ENCODE assay signal across 32 cellular contexts in the genomic region with DNA sequence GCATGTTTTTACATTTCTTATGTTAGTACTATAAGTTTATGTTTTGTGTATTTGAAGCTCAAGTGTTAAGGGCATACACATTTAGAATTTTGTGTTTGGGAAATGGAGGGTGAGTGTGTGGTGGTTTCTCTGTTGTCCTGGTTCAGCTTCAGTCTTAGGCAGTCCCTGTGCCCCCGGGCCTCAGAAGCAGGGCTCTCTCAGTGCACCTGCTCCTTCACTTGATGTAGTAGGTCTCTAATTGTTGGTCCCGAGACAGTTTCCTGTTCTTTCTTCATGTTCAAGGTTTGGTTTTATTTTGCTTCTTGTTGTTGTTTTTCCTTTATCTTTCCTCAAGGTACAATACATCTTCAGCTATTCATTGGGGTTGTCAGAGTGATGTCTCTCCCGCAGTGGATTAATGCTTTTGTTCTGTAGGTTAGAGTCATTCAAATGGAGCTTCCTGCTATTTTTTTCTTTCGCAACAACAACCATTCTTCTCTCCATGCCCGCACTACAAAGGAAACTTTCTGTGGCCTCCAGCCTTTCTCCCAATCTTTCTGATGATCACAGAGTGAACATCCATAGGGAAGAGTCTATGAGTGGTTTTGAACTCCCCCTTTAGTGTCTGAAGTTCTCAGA.
"Had no signal": no experiment of that assay in that cellular context is flagged by ENCODE, and none has a peak within 500 bp of the region (broad histone marks: within the 10 kb centered on the region; RNA-seq: fewer than 3 reads in every experiment).

No MANE protein-coding gene starts in this region.

- H3K27ac Mint-ChIP-seq: activated CD4-positive, alpha-beta memory T cell treated with anti-CD3 and anti-CD28 coated beads, Interleukin-2, amount 10 ng/mL, durations not matched to agents 7 days and 5 days; activated CD4-positive, alpha-beta T cell treated with anti-CD3 and anti-CD28 coated beads, Interleukin-2, amount 10 ng/mL, durations not matched to agents 7 days and 5 days; activated naive CD4-positive, alpha-beta T cell treated with anti-CD3 and anti-CD28 coated beads for 36 hours; activated naive CD4-positive, alpha-beta T cell treated with anti-CD3 and anti-CD28 coated beads, Interleukin-2, amount 50 U/mL, for 24 hours; activated naive CD8-positive, alpha-beta T cell treated with anti-CD3 and anti-CD28 coated beads for 36 hours; activated naive CD8-positive, alpha-beta T cell treated with anti-CD3 and anti-CD28 coated beads, Interleukin-2, amount 50 U/mL, for 24 hours; activated T-helper 17 cell treated with anti-CD3 and anti-CD28 coated beads, Interleukin-2, amount 50 U/mL, for 72 hours; effector memory CD8-positive, alpha-beta T cell; T-helper 17 cell; T-helper 2 cell treated with Interferon-gamma antibody and Interleukin-4, amounts not matched to agents 5 μg/mL and 100 μg/mL, for 36 hours had no signal

- DNase-seq: activated CD4-positive, alpha-beta memory T cell treated with anti-CD3 and anti-CD28 coated beads, Interleukin-2, amount 10 ng/mL, durations not matched to agents 7 days and 5 days; activated CD4-positive, alpha-beta T cell treated with anti-CD3 and anti-CD28 coated beads for 1 hour; activated CD4-positive, alpha-beta T cell treated with anti-CD3 and anti-CD28 coated beads for 4 hours; activated CD4-positive, alpha-beta T cell treated with anti-CD3 and anti-CD28 coated beads, Interleukin-2, amount 10 ng/mL, durations not matched to agents 7 days and 5 days; activated CD4-positive, alpha-beta T cell treated with anti-CD3 and anti-CD28 coated beads, Interleukin-2, amount 50 U/mL, for 4 hours; activated CD8-positive, alpha-beta memory T cell treated with anti-CD3 and anti-CD28 coated beads, Interleukin-2, amount 50 U/mL, for 48 hours; activated effector memory CD4-positive, alpha-beta T cell treated with Interleukin-2 at 50 U/mL for 16 hours; activated gamma-delta T cell treated with Interleukin-2 at 50 U/mL for 16 hours; activated naive CD4-positive, alpha-beta T cell treated with anti-CD3 and anti-CD28 coated beads for 36 hours; activated naive CD8-positive, alpha-beta T cell treated with anti-CD3 and anti-CD28 coated beads for 36 hours; activated naive CD8-positive, alpha-beta T cell treated with anti-CD3 and anti-CD28 coated beads, Interleukin-2, amount 50 U/mL, for 24 hours; activated T-cell treated with anti-CD3 and anti-CD28 coated beads for 4 hours; activated T-cell treated with anti-CD3 and anti-CD28 coated beads, Interleukin-2, amount 50 U/mL, for 4 hours; adrenal gland; amygdala; aorta; body of pancreas; caudate nucleus; cortex of kidney; dermis blood vessel endothelial cell; effector CD4-positive, alpha-beta T cell; effector memory CD8-positive, alpha-beta T cell; foreskin fibroblast; head of caudate nucleus; hippocampal formation; T-helper 17 cell; T1000 had no signal

- FAIRE-seq: endothelial cell of umbilical vein, frontal cortex had no signal

- H3K4me1 ChIP-seq: adrenal gland, body of pancreas had no signal

- H3K4me3 Mint-ChIP-seq: activated CD4-positive, alpha-beta memory T cell treated with anti-CD3 and anti-CD28 coated beads, Interleukin-2, amount 10 ng/mL, durations not matched to agents 7 days and 5 days; activated CD4-positive, alpha-beta T cell treated with anti-CD3 and anti-CD28 coated beads, Interleukin-2, amount 10 ng/mL, durations not matched to agents 7 days and 5 days; activated naive CD4-positive, alpha-beta T cell treated with anti-CD3 and anti-CD28 coated beads for 36 hours; activated naive CD4-positive, alpha-beta T cell treated with anti-CD3 and anti-CD28 coated beads, Interleukin-2, amount 50 U/mL, for 24 hours; activated naive CD8-positive, alpha-beta T cell treated with anti-CD3 and anti-CD28 coated beads for 36 hours; activated naive CD8-positive, alpha-beta T cell treated with anti-CD3 and anti-CD28 coated beads, Interleukin-2, amount 50 U/mL, for 24 hours; activated T-cell treated with anti-CD3 and anti-CD28 coated beads, Interleukin-2, amount 50 U/mL, for 4 hours; activated T-helper 17 cell treated with anti-CD3 and anti-CD28 coated beads, Interleukin-2, amount 50 U/mL, for 72 hours; effector memory CD8-positive, alpha-beta T cell; T-helper 17 cell; T-helper 2 cell treated with Interferon-gamma antibody and Interleukin-4, amounts not matched to agents 5 μg/mL and 100 μg/mL, for 36 hours had no signal

- H3K36me3 ChIP-seq: adrenal gland had no signal

- H3K4me3 ChIP-seq: adrenal gland, body of pancreas had no signal

- H3K27me3 Mint-ChIP-seq: activated naive CD8-positive, alpha-beta T cell treated with anti-CD3 and anti-CD28 coated beads for 36 hours; T-helper 17 cell had no signal

- H3K4me1 Mint-ChIP-seq: activated CD4-positive, alpha-beta memory T cell treated with anti-CD3 and anti-CD28 coated beads, Interleukin-2, amount 10 ng/mL, durations not matched to agents 7 days and 5 days; activated CD4-positive, alpha-beta T cell treated with anti-CD3 and anti-CD28 coated beads, Interleukin-2, amount 10 ng/mL, durations not matched to agents 7 days and 5 days; activated naive CD4-positive, alpha-beta T cell treated with anti-CD3 and anti-CD28 coated beads, Interleukin-2, amount 50 U/mL, for 24 hours; activated naive CD8-positive, alpha-beta T cell treated with anti-CD3 and anti-CD28 coated beads for 36 hours; activated naive CD8-positive, alpha-beta T cell treated with anti-CD3 and anti-CD28 coated beads, Interleukin-2, amount 50 U/mL, for 24 hours; activated T-helper 17 cell treated with anti-CD3 and anti-CD28 coated beads, Interleukin-2, amount 50 U/mL, for 72 hours; T-helper 17 cell had no signal

- H3K27me3 ChIP-seq: adrenal gland, body of pancreas had no signal

- H3K36me3 Mint-ChIP-seq: activated naive CD4-positive, alpha-beta T cell treated with anti-CD3 and anti-CD28 coated beads, Interleukin-2, amount 50 U/mL, for 24 hours; activated naive CD8-positive, alpha-beta T cell treated with anti-CD3 and anti-CD28 coated beads for 36 hours had no signal

- H3K27ac ChIP-seq: adrenal gland, body of pancreas had no signal
